In the genomic region with DNA sequence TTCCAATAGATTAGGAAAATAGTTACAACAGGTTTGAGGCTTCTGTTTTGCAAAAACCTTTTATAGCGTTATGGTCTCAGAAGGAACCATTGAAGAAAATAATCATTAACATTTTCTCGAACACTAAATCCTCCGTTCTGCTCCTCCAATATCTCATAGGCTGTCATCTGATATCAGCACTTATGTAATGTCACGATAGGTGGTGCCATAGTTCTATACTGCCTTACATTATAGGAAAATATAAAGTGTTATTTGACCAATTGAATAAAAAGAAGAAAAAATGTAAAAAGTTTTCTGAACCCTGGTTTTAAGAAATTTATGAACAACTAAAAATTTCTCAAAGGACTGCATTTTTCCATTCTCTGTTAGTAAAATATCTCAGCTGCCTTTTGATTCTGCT, we compare ENCODE assay signal across 19 cellular contexts.
A peak's percentile ranks its signal among the peaks of the same experiment; 100 is the strongest.
DNase-seq lines count a peak whose midpoint lies in the region; ATAC-seq, FAIRE-seq and TF ChIP-seq lines count a peak whose summit lies in the region.
"Had no signal": no experiment of that assay in that cellular context is flagged by ENCODE, and none has a peak within 500 bp of the region (broad histone marks: within the 10 kb centered on the region; RNA-seq: fewer than 3 reads in every experiment).

No MANE protein-coding gene starts in this region.

- H3K36me3 ChIP-seq in SK-N-SH (replicated peaks in 1 of 2; ENCODE audit: control insufficient read depth in 1 of 2, insufficient read depth in 2 of 2, low read length in 1 of 2): no peaks in the 10 kb centered on the region
- H3K36me3 ChIP-seq in PC-3 (ENCODE audit: low read depth, low read length): no peaks in the 10 kb centered on the region
- H3K36me3 ChIP-seq in kidney (ENCODE audit: control insufficient read depth in 1 of 2, insufficient read depth in 2 of 2, low read length in 2 of 2): no peaks in the 10 kb centered on the region

- no peak for TF ChIP-seq EP300 in SK-N-SH (IDR thresholded peaks at IDR 0.05; ENCODE audit: borderline replicate concordance in 1 of 2, low read depth in 1 of 2, low read length in 1 of 2)

- H3F3A ChIP-seq in SK-N-SH (replicated peaks; ENCODE audit: insufficient read depth) (no peaks in the 10 kb centered on the region), PC-3 (ENCODE audit: low read length, unreplicated experiment) (no peaks in the 10 kb centered on the region)

- peak; percentile 27 for FAIRE-seq in kidney (lab: Jason Lieb, UNC)
- FAIRE-seq: GM19239, H54 had no signal

- no peaks in the 10 kb centered on the region for H4K20me1 ChIP-seq in SK-N-SH (ENCODE audit: insufficient read depth)
- H4K20me1 ChIP-seq in PC-3 (ENCODE audit: low read length): no peaks in the 10 kb centered on the region

- no peak overlapping the region for H3K4me2 ChIP-seq in SK-N-SH
- no peak overlapping the region for H3K4me2 ChIP-seq in PC-3 (ENCODE audit: low read length)

- H3K4me1 ChIP-seq in SK-N-SH (ENCODE audit: control insufficient read depth in 1 of 2, insufficient read depth in 2 of 2, low read depth in 1 of 2, low read length in 1 of 2) (no peaks in the 10 kb centered on the region), PC-3 (ENCODE audit: insufficient read depth, low read length) (no peaks in the 10 kb centered on the region), kidney (ENCODE audit: control insufficient read depth in 1 of 2, insufficient read depth in 1 of 2, low read depth in 1 of 2, low read length in 2 of 2) (no peaks in the 10 kb centered on the region)

- CTCF ChIA-PET in SK-N-SH (lab: Yijun Ruan, JAX) (interaction anchor here (1.1 kb wide), 1 partner anchor 9 kb away, joined by 3 read pairs; no protein-coding TSS in a partner anchor), PC-3 (lab: Charles Lee) (no interaction called here)

- 65% methylated on average over 4 of the region's 4 CpGs for WGBS in SK-N-SH (ENCODE audit: low lambda C conversion rate)

- BruUV-seq in PC-3 (replicated peaks; lab: Mats Ljungman, UMichigan): no TSS peak

- TF ChIP-seq CTCF in SK-N-SH (IDR thresholded peaks at IDR 0.05) (0 out of 2 replicates have a peak, but pooled peaks have one; percentile 8), PC-3 (conservative IDR thresholded peaks at IDR 0.05; ENCODE audit: low read depth, low read length) (0 out of 2 replicates have a peak, but pooled peaks have one; percentile 18), kidney (IDR thresholded peaks at IDR 0.05; ENCODE audit: borderline replicate concordance, extremely low read depth, insufficient read depth) (no peak)

- no peak overlapping the region for H2AFZ ChIP-seq in SK-N-SH (ENCODE audit: low read depth)
- no peak overlapping the region for H2AFZ ChIP-seq in PC-3 (ENCODE audit: low read length)
- H2AFZ ChIP-seq: GM23248 had no signal

- H3K4me3 ChIP-seq in SK-N-SH (ENCODE audit: low read depth in 2 of 2, low read length in 1 of 2) (no peak overlapping the region), PC-3 (ENCODE audit: low read length) (no peak overlapping the region), kidney (ENCODE audit: low read length in 2 of 2) (no peak overlapping the region)
- H3K4me3 ChIP-seq: GM23248 had no signal

- TF ChIP-seq RAD21 in SK-N-SH (IDR thresholded peaks at IDR 0.05; ENCODE audit: low read length): peak; percentile 28; the same call in 1 of the 2 replicates

- H3K9me2 ChIP-seq in SK-N-SH (no peaks in the 10 kb centered on the region), PC-3 (replicated peaks; ENCODE audit: low read length) (no peaks in the 10 kb centered on the region)

- H3K79me2 ChIP-seq in SK-N-SH (ENCODE audit: insufficient read depth) (no peaks in the 10 kb centered on the region), PC-3 (ENCODE audit: low read length) (no peaks in the 10 kb centered on the region)

- H3K27ac ChIP-seq in SK-N-SH (ENCODE audit: low read depth in 2 of 2, low read length in 1 of 2): no peak overlapping the region
- H3K27ac ChIP-seq in PC-3 (ENCODE audit: low read length): no peak overlapping the region
- H3K27ac ChIP-seq in kidney (ENCODE audit: low read depth in 2 of 2, low read length in 2 of 2): no peak overlapping the region
- H3K27ac ChIP-seq: GM23248, HL-60 had no signal

- ATAC-seq in SK-N-SH treated with all-trans-retinoic acid at 6 μM for 48 hours: no peak
- no peak for ATAC-seq in PC-3
- ATAC-seq in left lobe of liver: no peak
- ATAC-seq: CD8-positive, alpha-beta T cell; HCT116 had no signal

- intact Hi-C loops in PC-3 (cut with micrococcal nuclease): no loop called here
- intact Hi-C loops in kidney (cut with DNase I): no loop called here

- DNase-seq in SK-N-SH: no peak
- no peak for DNase-seq in PC-3
- no peak for DNase-seq in kidney
- no peak for DNase-seq in stimulated activated CD4-positive, alpha-beta T cell treated with anti-CD3 and anti-CD28 coated beads, Interleukin-2, amount 100 ng/mL, for 48 hours
- DNase-seq in left lobe of liver (ENCODE audit: low spot score): no peak
- no peak for DNase-seq in cerebellar cortex (ENCODE audit: low spot score)
- DNase-seq in NCI-H69 (lab: John Stamatoyannopoulos, UW): no peak
- DNase-seq: 8988T; C1 segment of cervical spinal cord; CD8-positive, alpha-beta T cell; COR-L47; DND-41; GDM1; GM23248 had no signal

- H3K9ac ChIP-seq in SK-N-SH (no peak overlapping the region), PC-3 (ENCODE audit: low read length) (no peak overlapping the region), kidney (ENCODE audit: low read length in 2 of 2) (no peak overlapping the region)
- H3K9ac ChIP-seq: GM23248 had no signal

- H3K27me3 ChIP-seq in SK-N-SH (ENCODE audit: insufficient read depth) (no peaks in the 10 kb centered on the region), PC-3 (ENCODE audit: low read length) (no peaks in the 10 kb centered on the region)

- H3K9me3 ChIP-seq in SK-N-SH: no peaks in the 10 kb centered on the region; the same call in 1 of the 2 replicates
- H3K9me3 ChIP-seq in PC-3 (ENCODE audit: low read length): no peaks in the 10 kb centered on the region
- H3K9me3 ChIP-seq in kidney (ENCODE audit: control insufficient read depth in 1 of 2, low read length in 2 of 2): no peaks in the 10 kb centered on the region

- POLR2A ChIA-PET in SK-N-SH (lab: Yijun Ruan, JAX): no interaction called here
- POLR2A ChIA-PET in PC-3 (lab: Charles Lee; ENCODE audit: unreplicated experiment): no interaction called here

TF ChIP-seq in SK-N-SH, 30 proteins besides CTCF, POLR2A, EP300 and RAD21 (continues in another document):
- TF ChIP-seq RFX5 (IDR thresholded peaks at IDR 0.05; ENCODE audit: low read length) (no peak), NRF1 (IDR thresholded peaks at IDR 0.05; ENCODE audit: low read depth, low read length) (no peak), RCOR1 (IDR thresholded peaks at IDR 0.05; ENCODE audit: low read length) (no peak)
- TF ChIP-seq, protein P1, sequence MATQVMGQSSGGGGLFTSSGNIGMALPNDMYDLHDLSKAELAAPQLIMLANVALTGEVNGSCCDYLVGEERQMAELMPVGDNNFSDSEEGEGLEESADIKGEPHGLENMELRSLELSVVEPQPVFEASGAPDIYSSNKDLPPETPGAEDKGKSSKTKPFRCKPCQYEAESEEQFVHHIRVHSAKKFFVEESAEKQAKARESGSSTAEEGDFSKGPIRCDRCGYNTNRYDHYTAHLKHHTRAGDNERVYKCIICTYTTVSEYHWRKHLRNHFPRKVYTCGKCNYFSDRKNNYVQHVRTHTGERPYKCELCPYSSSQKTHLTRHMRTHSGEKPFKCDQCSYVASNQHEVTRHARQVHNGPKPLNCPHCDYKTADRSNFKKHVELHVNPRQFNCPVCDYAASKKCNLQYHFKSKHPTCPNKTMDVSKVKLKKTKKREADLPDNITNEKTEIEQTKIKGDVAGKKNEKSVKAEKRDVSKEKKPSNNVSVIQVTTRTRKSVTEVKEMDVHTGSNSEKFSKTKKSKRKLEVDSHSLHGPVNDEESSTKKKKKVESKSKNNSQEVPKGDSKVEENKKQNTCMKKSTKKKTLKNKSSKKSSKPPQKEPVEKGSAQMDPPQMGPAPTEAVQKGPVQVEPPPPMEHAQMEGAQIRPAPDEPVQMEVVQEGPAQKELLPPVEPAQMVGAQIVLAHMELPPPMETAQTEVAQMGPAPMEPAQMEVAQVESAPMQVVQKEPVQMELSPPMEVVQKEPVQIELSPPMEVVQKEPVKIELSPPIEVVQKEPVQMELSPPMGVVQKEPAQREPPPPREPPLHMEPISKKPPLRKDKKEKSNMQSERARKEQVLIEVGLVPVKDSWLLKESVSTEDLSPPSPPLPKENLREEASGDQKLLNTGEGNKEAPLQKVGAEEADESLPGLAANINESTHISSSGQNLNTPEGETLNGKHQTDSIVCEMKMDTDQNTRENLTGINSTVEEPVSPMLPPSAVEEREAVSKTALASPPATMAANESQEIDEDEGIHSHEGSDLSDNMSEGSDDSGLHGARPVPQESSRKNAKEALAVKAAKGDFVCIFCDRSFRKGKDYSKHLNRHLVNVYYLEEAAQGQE (IDR thresholded peaks at IDR 0.05; ENCODE audit: low read depth, low read length): no peak

TF ChIP-seq in SK-N-SH treated with all-trans-retinoic acid at 6 μM for 48 hours, 23 proteins besides CTCF, POLR2A, EP300 and RAD21 (continues in another document):
- no peak for TF ChIP-seq ISL1 (CRISPR knock-in tag; IDR thresholded peaks at IDR 0.05)
- TF ChIP-seq OSR1 (CRISPR knock-in tag; IDR thresholded peaks at IDR 0.05): no peak
- no peak for TF ChIP-seq GLIS3 (CRISPR knock-in tag; IDR thresholded peaks at IDR 0.05)
- no peak for TF ChIP-seq ESRRG (CRISPR knock-in tag; IDR thresholded peaks at IDR 0.05)
- TF ChIP-seq ZNF70 (CRISPR knock-in tag; IDR thresholded peaks at IDR 0.05): no peak
- TF ChIP-seq, protein P2, sequence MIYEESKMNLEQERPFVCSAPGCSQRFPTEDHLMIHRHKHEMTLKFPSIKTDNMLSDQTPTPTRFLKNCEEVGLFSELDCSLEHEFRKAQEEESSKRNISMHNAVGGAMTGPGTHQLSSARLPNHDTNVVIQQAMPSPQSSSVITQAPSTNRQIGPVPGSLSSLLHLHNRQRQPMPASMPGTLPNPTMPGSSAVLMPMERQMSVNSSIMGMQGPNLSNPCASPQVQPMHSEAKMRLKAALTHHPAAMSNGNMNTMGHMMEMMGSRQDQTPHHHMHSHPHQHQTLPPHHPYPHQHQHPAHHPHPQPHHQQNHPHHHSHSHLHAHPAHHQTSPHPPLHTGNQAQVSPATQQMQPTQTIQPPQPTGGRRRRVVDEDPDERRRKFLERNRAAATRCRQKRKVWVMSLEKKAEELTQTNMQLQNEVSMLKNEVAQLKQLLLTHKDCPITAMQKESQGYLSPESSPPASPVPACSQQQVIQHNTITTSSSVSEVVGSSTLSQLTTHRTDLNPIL (CRISPR knock-in tag; IDR thresholded peaks at IDR 0.05; ENCODE audit: low read depth): no peak
- no peak for TF ChIP-seq ZFP3 (CRISPR knock-in tag; IDR thresholded peaks at IDR 0.05)
- TF ChIP-seq ZNF8 (CRISPR knock-in tag; IDR thresholded peaks at IDR 0.05): no peak
